ENCODE assay signal across 23 cellular contexts in the genomic region with DNA sequence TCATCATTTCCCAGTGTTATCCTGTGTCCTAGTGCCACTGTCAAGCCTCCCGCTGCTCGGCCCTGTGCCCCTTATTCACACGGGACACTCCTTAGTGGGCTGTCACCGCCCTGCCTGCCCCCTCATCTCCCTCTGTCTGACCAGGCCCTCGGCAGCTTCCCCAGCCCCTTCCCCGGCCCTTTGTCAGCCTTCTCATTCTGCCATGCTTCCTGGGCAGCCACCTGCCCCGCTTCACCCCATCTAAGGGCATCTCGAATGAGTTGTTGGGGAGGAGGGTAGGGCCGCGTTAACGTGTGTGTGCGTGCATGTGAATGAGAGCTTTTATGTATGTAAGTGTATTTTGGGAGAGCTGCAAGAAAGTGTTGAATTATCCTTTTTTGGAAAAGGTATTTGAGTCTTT. TPM values are rescaled to one million over a fixed set of nuclear protein-coding genes. Genes with fewer than 3 reads are reported as not detected.
A peak's percentile ranks its signal among the peaks of the same experiment; 100 is the strongest.
DNase-seq lines count a peak whose midpoint lies in the region; ATAC-seq, FAIRE-seq and TF ChIP-seq lines count a peak whose summit lies in the region.
"Had no signal": no experiment of that assay in that cellular context is flagged by ENCODE, and none has a peak within 500 bp of the region (broad histone marks: within the 10 kb centered on the region; RNA-seq: fewer than 3 reads in every experiment).

No MANE protein-coding gene starts in this region.

- H3K36me3 Mint-ChIP-seq in progenitor cell of endocrine pancreas (ENCODE audit: insufficient read depth) (peaks cover 56% of the 10 kb centered on the region), osteocyte (ENCODE audit: unreplicated experiment) (peaks cover 56% of the 10 kb centered on the region)

- H3K4me2 ChIP-seq in HepG2 (ENCODE audit: low read depth, low read length): no peak overlapping the region

- in situ Hi-C loops in HepG2 (cut with HindIII; ENCODE audit: extremely low pct_ligation_motif_present, low pct_unique_long_range_greater_than_20kb): no loop called here

- TF ChIP-seq RAD21 in HepG2 (CRISPR knock-in tag; IDR thresholded peaks at IDR 0.05): no peak

- H3K4me1 Mint-ChIP-seq in progenitor cell of endocrine pancreas (ENCODE audit: low read depth): no peaks in the 10 kb centered on the region
- no peaks in the 10 kb centered on the region for H3K4me1 Mint-ChIP-seq in osteocyte (ENCODE audit: unreplicated experiment)

- ATAC-seq in HepG2 (no peak), right lobe of liver (no peak)

- H3K36me3 ChIP-seq in HepG2 (replicated peaks in 1 of 2; ENCODE audit: control insufficient read depth in 1 of 2, insufficient read depth in 2 of 2, low read length in 2 of 2): peaks cover 28 to 92% of the 10 kb centered on the region in 2 experiments
- H3K36me3 ChIP-seq in right lobe of liver: peaks cover 0 to 62% (median 31%) of the 10 kb centered on the region in 4 donors

- no peaks in the 10 kb centered on the region for H3K79me2 ChIP-seq in HepG2 (ENCODE audit: insufficient read depth, low read length)

- TF ChIP-seq CTCF in HepG2 (CRISPR knock-in tag; IDR thresholded peaks at IDR 0.05) (no peak), right lobe of liver (IDR thresholded peaks at IDR 0.05) (no peak), dorsolateral prefrontal cortex (IDR thresholded peaks at IDR 0.05 in 54 of 56, conservative IDR thresholded peaks at IDR 0.05 in 2 of 56; ENCODE audit: low read depth in 1 of 56, partially characterized antibody in 56 of 56) (no peak), progenitor cell of endocrine pancreas (IDR thresholded peaks at IDR 0.05; ENCODE audit: unreplicated experiment) (no peak), osteocyte (IDR thresholded peaks at IDR 0.05) (no peak)

- H3K4me3 Mint-ChIP-seq in progenitor cell of endocrine pancreas (ENCODE audit: low read depth) (no peak overlapping the region), osteocyte (ENCODE audit: unreplicated experiment) (no peak overlapping the region)

- no peak for FAIRE-seq in HepG2 (lab: Jason Lieb, UNC)
- FAIRE-seq: A204.1, D721Med, GM18507, H1, HTR-8/SVneo had no signal

- no peaks in the 10 kb centered on the region for H3K4me1 ChIP-seq in HepG2 (ENCODE audit: insufficient read depth, low read length)
- peaks cover 0 to 30% (median 14%) of the 10 kb centered on the region in 4 donors for H3K4me1 ChIP-seq in right lobe of liver

- BruUV-seq in HepG2 (replicated peaks; lab: Mats Ljungman, UMichigan): no TSS peak

- H2AFZ ChIP-seq in HepG2 (ENCODE audit: low read length): no peak overlapping the region

- 97% methylated on average over 12 of the region's 12 CpGs for WGBS in HepG2 (ENCODE audit: low lambda C conversion rate)
- 92% methylated on average over 12 of the region's 12 CpGs for WGBS in right lobe of liver (ENCODE audit: insufficient coverage, low coverage, low lambda C conversion rate, missing lambda C conversion rate)

- intact Hi-C loops in HepG2 (cut with micrococcal nuclease; ENCODE audit: unreplicated experiment) (no loop called here), right lobe of liver (cut with DNase I) (no loop called here), dorsolateral prefrontal cortex (cut with DNase I) (loop anchor here in 1 of 2 donors (5.0 kb wide), 1 partner anchor 50 kb away; a partner anchor contains a TSS)

- H3K27ac Mint-ChIP-seq in progenitor cell of endocrine pancreas (peak overlapping the region; percentile 34), osteocyte (ENCODE audit: unreplicated experiment) (no peak overlapping the region)

- no peak overlapping the region for H3K9ac ChIP-seq in HepG2 (ENCODE audit: insufficient read depth, low read depth, low read length)

- CTCF ChIA-PET in HepG2 (lab: Yijun Ruan, JAX; ENCODE audit: low intra/inter-chr PET ratio, low total read pairs): no interaction called here

- H3K4me3 ChIP-seq in HepG2 (replicated peaks in 1 of 3; ENCODE audit: insufficient read depth in 1 of 3, low read depth in 2 of 3, low read length in 3 of 3) (no peak overlapping the region), right lobe of liver (no peak overlapping the region), dorsolateral prefrontal cortex (no peak overlapping the region)
- H3K4me3 ChIP-seq: SK-N-MC had no signal

- TF ChIP-seq EP300 in HepG2 (IDR thresholded peaks at IDR 0.05; ENCODE audit: low read depth in 2 of 2, low read length in 2 of 2) (no peak), HepG2 (CRISPR knock-in tag; IDR thresholded peaks at IDR 0.05; ENCODE audit: borderline replicate concordance) (no peak)

- H3K9me3 ChIP-seq in HepG2 (ENCODE audit: low read length) (no peaks in the 10 kb centered on the region), right lobe of liver (no peaks in the 10 kb centered on the region)

- DNase-seq in HepG2 (ENCODE audit: low spot score) (no peak), right lobe of liver (no peak), dorsolateral prefrontal cortex (no peak), progenitor cell of endocrine pancreas (ENCODE audit: low spot score, unreplicated experiment) (no peak), osteocyte (ENCODE audit: extremely low spot score, unreplicated experiment) (no peak), MV-4-11 (lab: John Stamatoyannopoulos, UW) (no peak), SIG-M5 (lab: John Stamatoyannopoulos, UW) (no peak)
- DNase-seq: DMS53, GDM1, IMR-90, NCI-H1694 treated with DMSO at 0.1 percent for 48 hours, NCI-H2081 treated with DMSO at 0.1 percent for 48 hours, NCI-H2171 treated with DMSO at 0.1 percent for 48 hours, NCI-H524 treated with DMSO at 0.1 percent for 48 hours, OCI-M1, SHP77 had no signal

- H3K27me3 ChIP-seq in HepG2 (ENCODE audit: control insufficient read depth in 1 of 2, insufficient read depth in 2 of 2, low read length in 2 of 2) (no peaks in the 10 kb centered on the region), right lobe of liver (no peaks in the 10 kb centered on the region), dorsolateral prefrontal cortex (no peaks in the 10 kb centered on the region)

- H3K27ac ChIP-seq in HepG2 (ENCODE audit: extremely low read length, insufficient read depth, low read length) (no peak overlapping the region), right lobe of liver (no peak overlapping the region), dorsolateral prefrontal cortex (peak overlapping the region in 46 of 59 donors; percentile 2 to 82 (median 50))
- H3K27ac ChIP-seq: C4-2B, SK-N-MC had no signal

- H3K27me3 Mint-ChIP-seq in progenitor cell of endocrine pancreas (no peaks in the 10 kb centered on the region), osteocyte (ENCODE audit: unreplicated experiment) (no peaks in the 10 kb centered on the region)

- no peak for TF ChIP-seq POLR2A in HepG2 (IDR thresholded peaks at IDR 0.05; ENCODE audit: insufficient read depth in 1 of 2, low read depth in 2 of 2, low read length in 2 of 2)
- TF ChIP-seq POLR2A in right lobe of liver (IDR thresholded peaks at IDR 0.05): no peak

- 0 out of 2 replicates have a peak, but pooled peaks cover 4% of the 10 kb centered on the region for H4K20me1 ChIP-seq in HepG2 (ENCODE audit: insufficient read depth, low read length)

- H3K9me3 Mint-ChIP-seq in progenitor cell of endocrine pancreas (ENCODE audit: low read depth): peaks cover 2% of the 10 kb centered on the region
- H3K9me3 Mint-ChIP-seq in osteocyte (ENCODE audit: unreplicated experiment): no peaks in the 10 kb centered on the region

- POLR2A ChIA-PET in HepG2 (lab: Yijun Ruan, JAX): no interaction called here

TF ChIP-seq in HepG2, 621 proteins besides CTCF, POLR2A, EP300 and RAD21 (continues in another document):
- TF ChIP-seq AGO2 (optimal IDR thresholded peaks at IDR 0.05; ENCODE audit: low read depth, low read length) (peak; percentile 51), GZF1 (CRISPR knock-in tag; IDR thresholded peaks at IDR 0.05) (no peak), ZFP36L1 (CRISPR knock-in tag; IDR thresholded peaks at IDR 0.05) (no peak), PHF8 (CRISPR knock-in tag; IDR thresholded peaks at IDR 0.05) (no peak), SOX6 (IDR thresholded peaks at IDR 0.05) (no peak), SOX6 (CRISPR knock-in tag; IDR thresholded peaks at IDR 0.05) (no peak), RBM22 (optimal IDR thresholded peaks at IDR 0.05; ENCODE audit: low read length) (peak; percentile 86), ZNF703 (CRISPR knock-in tag; IDR thresholded peaks at IDR 0.05; ENCODE audit: borderline replicate concordance) (no peak)
- TF ChIP-seq, protein P1, sequence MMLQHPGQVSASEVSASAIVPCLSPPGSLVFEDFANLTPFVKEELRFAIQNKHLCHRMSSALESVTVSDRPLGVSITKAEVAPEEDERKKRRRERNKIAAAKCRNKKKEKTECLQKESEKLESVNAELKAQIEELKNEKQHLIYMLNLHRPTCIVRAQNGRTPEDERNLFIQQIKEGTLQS (CRISPR knock-in tag; IDR thresholded peaks at IDR 0.05): no peak

RNA-seq across cellular contexts. Expression of a gene that starts 49.7 kb away (rescaled TPM):
- 120 and 125 TPM in 2 replicates for total RNA-seq in HepG2 (2016; rRNA removed; fragmentation: Illumina TruSeq; extraction: Trizol)
- 37.3 and 58.3 TPM in 2 replicates for total RNA-seq in HepG2 (2016; cell fraction: cytosol; rRNA removed; fragmentation: Illumina TruSeq; extraction: Trizol; ENCODE audit: low read depth)
- 103 and 117 TPM in 2 replicates for total RNA-seq in HepG2 (2016; cell fraction: insoluble cytoplasmic fraction; rRNA removed; fragmentation: Illumina TruSeq; extraction: Trizol)
- 54.3 and 54.7 TPM in 2 replicates for total RNA-seq in HepG2 (2016; cell fraction: membrane; rRNA removed; fragmentation: Illumina TruSeq; extraction: Trizol)
- total RNA-seq in HepG2 (2016; cell fraction: nucleus; rRNA removed; fragmentation: Illumina TruSeq; extraction: Trizol): 134 and 149 TPM in 2 replicates
- 53.1 and 74.6 TPM in 2 replicates for polyA plus RNA-seq in HepG2 (2011; rRNA removed)
- 16.3 and 16.6 TPM in 2 replicates for polyA plus RNA-seq in HepG2 (2011; cell fraction: cytosol; rRNA removed)
- 287 and 329 TPM in 2 replicates for polyA plus RNA-seq in HepG2 (2011; cell fraction: nucleus; rRNA removed)
- 103 and 123 TPM in 2 replicates for polyA plus RNA-seq in HepG2 (2012)
- 4.7 and 5.5 TPM in 2 replicates for polyA plus RNA-seq in HepG2 (2016; cell fraction: cytosol; fragmentation: Illumina TruSeq; extraction: Trizol; ENCODE audit: low read depth)
- 82.1 and 105 TPM in 2 replicates for polyA plus RNA-seq in HepG2 (2016; cell fraction: insoluble cytoplasmic fraction; fragmentation: Illumina TruSeq; extraction: Trizol; ENCODE audit: low read depth)
- 9.2 and 14.0 TPM in 2 replicates for polyA plus RNA-seq in HepG2 (2016; cell fraction: membrane; fragmentation: Illumina TruSeq; extraction: Trizol; ENCODE audit: low read depth)
- polyA plus RNA-seq in HepG2 (2016; cell fraction: nucleus; fragmentation: Illumina TruSeq; extraction: Trizol; ENCODE audit: insufficient read depth, low read depth): 246 and 264 TPM in 2 replicates
- 39.7 and 41.1 TPM in 2 replicates for polyA minus RNA-seq in HepG2 (2011; rRNA and poly(A)+ RNA removed; ENCODE audit: low replicate concordance)
- polyA minus RNA-seq in HepG2 (2011; cell fraction: cytosol; rRNA and poly(A)+ RNA removed): 41.3 and 45.4 TPM in 2 replicates
- 206 and 208 TPM in 2 replicates for polyA minus RNA-seq in HepG2 (2011; cell fraction: nucleus; rRNA and poly(A)+ RNA removed)
- 100 to 1,000 TPM in 2 of 6 experiments, 10 to 100 TPM in 4; 59.0 to 116 (median 90.9) TPM for total RNA-seq in right lobe of liver
- total RNA-seq in dorsolateral prefrontal cortex: 100 to 1,000 TPM; 214 to 370 (median 288) TPM
- total RNA-seq in progenitor cell of endocrine pancreas: 605 and 607 TPM in 2 replicates
- 236 and 247 TPM in 2 replicates for total RNA-seq in osteocyte

Comparison
In these comparisons a context has a peak if more than half of its experiments do, and no peak if none do; other contexts are left out.
1. H3K27ac ChIP-seq: peak in dorsolateral prefrontal cortex (46 of 59); none in HepG2 (single experiment) and right lobe of liver (0 of 3).